24 cellular contexts compared by ENCODE assay signal in the genomic region with DNA sequence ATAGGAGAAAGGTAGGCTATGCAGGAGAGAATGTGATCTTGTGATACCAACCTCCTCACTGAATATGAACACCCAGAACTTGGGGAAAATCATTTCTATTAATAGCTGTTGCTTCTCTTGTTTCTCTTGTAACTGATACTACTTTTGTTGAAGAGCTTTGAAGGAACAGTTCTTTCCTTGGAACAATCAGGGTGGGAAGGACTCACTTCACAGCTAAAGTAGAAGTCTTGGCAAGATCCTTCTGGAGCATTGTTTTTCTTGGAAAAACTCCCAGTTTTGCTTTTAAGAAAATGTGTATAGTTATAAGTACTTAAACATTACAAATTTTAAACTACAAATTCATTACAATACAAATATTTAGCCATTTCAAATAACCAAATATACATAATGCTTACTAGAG. TPM values are rescaled to one million over a fixed set of nuclear protein-coding genes. Genes with fewer than 3 reads are reported as not detected.
DNase-seq lines count a peak whose midpoint lies in the region; ATAC-seq and TF ChIP-seq lines count a peak whose summit lies in the region.
"Had no signal": no experiment of that assay in that cellular context is flagged by ENCODE, and none has a peak within 500 bp of the region (broad histone marks: within the 10 kb centered on the region; RNA-seq: fewer than 3 reads in every experiment).

No MANE protein-coding gene starts in this region.

- no peak for ATAC-seq in GM21619 (IDR thresholded peaks at IDR 0.05; ENCODE audit: unreplicated experiment)
- ATAC-seq: GM12878, K562 had no signal

- no peaks in the 10 kb centered on the region for H3K36me3 ChIP-seq in fibroblast of lung (ENCODE audit: control insufficient read depth, insufficient read depth, low read length)
- H3K36me3 ChIP-seq: BLaER1 had no signal

- no peaks in the 10 kb centered on the region for H3K9me3 ChIP-seq in fibroblast of lung (ENCODE audit: control insufficient read depth, insufficient read depth, low read depth, low read length)
- H3K9me3 ChIP-seq: BLaER1 had no signal

- in situ Hi-C loops in astrocyte of the spinal cord (cut with HindIII; ENCODE audit: low sequenced_read_pairs) = no loop called here

- H3K27me3 ChIP-seq in fibroblast of lung (ENCODE audit: control insufficient read depth, insufficient read depth, low read length) = no peaks in the 10 kb centered on the region
- H3K27me3 ChIP-seq: BLaER1 had no signal

- no peak overlapping the region for H3K4me3 ChIP-seq in astrocyte of the spinal cord (ENCODE audit: low read depth, low read length)
- no peak overlapping the region for H3K4me3 ChIP-seq in fibroblast of lung (replicated peaks in 1 of 4; ENCODE audit: control extremely low read depth in 1 of 4, insufficient read depth in 1 of 4, low read depth in 3 of 4, low read length in 4 of 4)
- H3K4me3 ChIP-seq: BLaER1, GM12878, K562, PC-9 had no signal

- TF ChIP-seq CTCF in astrocyte of the spinal cord (IDR thresholded peaks at IDR 0.05; ENCODE audit: low read depth, low read length) (no peak), fibroblast of lung (conservative IDR thresholded peaks at IDR 0.05 in 1 of 2, IDR thresholded peaks at IDR 0.05 in 1 of 2; ENCODE audit: low read depth in 1 of 2, low read length in 2 of 2) (no peak)

- DNase-seq in LHCN-M2 (ENCODE audit: low read depth) (peak; percentile 6), astrocyte of the spinal cord (ENCODE audit: low read depth, low spot score) (peak; percentile 27), fibroblast of lung (ENCODE audit: low read depth in 2 of 2) (peak; percentile 28 to 65), myocyte (ENCODE audit: low read depth) (peak; percentile 23), NCI-H526 (lab: John Stamatoyannopoulos, UW) (no peak), GM19238 (ENCODE audit: insufficient read length, low spot score) (no peak), NCI-H2107 treated with DMSO at 0.1 percent for 48 hours (lab: John Stamatoyannopoulos, UW; ENCODE audit: unreplicated experiment) (no peak)
- DNase-seq: CD4-positive, alpha-beta memory T cell; DMS53; EL; H7; HFFc6; NCI-H1417; NCI-H187; NCI-H2107; NCI-H2227 treated with DMSO at 0.1 percent for 48 hours; NCI-H510A treated with DMSO at 0.1 percent for 48 hours; PC-9; SIG-M5 had no signal

- H3K27ac ChIP-seq in fibroblast of lung (ENCODE audit: insufficient read depth, low read length) = no peak overlapping the region
- H3K27ac ChIP-seq: BLaER1, PC-9, RWPE1 had no signal

- H3K9ac ChIP-seq in fibroblast of lung (ENCODE audit: insufficient read depth, low read length) = no peak overlapping the region
- H3K9ac ChIP-seq: BLaER1 had no signal

- no peak overlapping the region for H3K4me2 ChIP-seq in fibroblast of lung (ENCODE audit: extremely low read depth, insufficient read depth, low read length)
- H3K4me2 ChIP-seq: BLaER1, PC-9 had no signal

- no peaks in the 10 kb centered on the region for H4K20me1 ChIP-seq in fibroblast of lung (ENCODE audit: control insufficient read depth, extremely low read depth, insufficient read depth, low read length)
- H4K20me1 ChIP-seq: BLaER1 had no signal

- no peaks in the 10 kb centered on the region for H3K4me1 ChIP-seq in fibroblast of lung (ENCODE audit: control insufficient read depth, extremely low read depth, insufficient read depth, low read length)
- H3K4me1 ChIP-seq: BLaER1 had no signal

- no peak overlapping the region for H2AFZ ChIP-seq in fibroblast of lung (ENCODE audit: low read length)
- H2AFZ ChIP-seq: PC-9 had no signal

- H3K79me2 ChIP-seq in fibroblast of lung (ENCODE audit: control insufficient read depth, insufficient read depth, low read length) = no peaks in the 10 kb centered on the region

RNA-seq across cellular contexts. Expression of a gene that starts 19.1 kb away (rescaled TPM):
- 0.11 and 0.13 TPM in 2 replicates for total RNA-seq in LHCN-M2 (2014; rRNA removed)
- 0.04 TPM for polyA plus RNA-seq in LHCN-M2 (2012)
- 0.17 and 0.26 TPM in 2 replicates for total RNA-seq in fibroblast of lung
- polyA plus RNA-seq in fibroblast of lung = 0.03 and 0.08 TPM in 2 replicates
- 0.02 and 0.05 TPM in 2 replicates for polyA plus RNA-seq in fibroblast of lung (2012)
- 0.16 and 0.26 TPM in 2 replicates for polyA minus RNA-seq in fibroblast of lung (ENCODE audit: low replicate concordance)
- total RNA-seq in myocyte = 0.47 and 0.88 TPM in 2 replicates
- polyA plus RNA-seq in myocyte (2012) = 0.10 TPM
- total RNA-seq: CD4-positive, alpha-beta memory T cell; GM12878; HFFc6 had no signal
- polyA plus RNA-seq: CD4-positive, alpha-beta memory T cell; GM12878 had no signal

Comparison
In these comparisons a context has a peak if more than half of its experiments do, and no peak if none do; other contexts are left out.
1. DNase-seq: peak in LHCN-M2 (single experiment), astrocyte of the spinal cord (single experiment), fibroblast of lung (2 of 2) and myocyte (single experiment); none in NCI-H526 (0 of 2), GM19238 (single experiment) and NCI-H2107 treated with DMSO at 0.1 percent for 48 hours (single experiment).